In genomic region chr2:85663684-85664565, GRCh38 we compare ENCODE assay signal across 22 cellular contexts. TPM values are rescaled to one million over a fixed set of nuclear protein-coding genes. Genes with fewer than 3 reads are reported as not detected.
"Had no signal": no experiment of that assay in that cellular context is flagged by ENCODE, and none has a peak within 500 bp of the region (broad histone marks: within the 10 kb centered on the region; RNA-seq: fewer than 3 reads in every experiment).

No MANE protein-coding gene starts in this region.

- H2AFZ ChIP-seq: hepatocyte had no signal

- H3K4me2 ChIP-seq: hepatocyte, SK-N-SH had no signal

- H3K4me3 ChIP-seq: coronary artery, hepatocyte, suprapubic skin had no signal

- DNase-seq: activated CD4-positive, alpha-beta memory T cell treated with anti-CD3 and anti-CD28 coated beads for 36 hours; activated CD8-positive, alpha-beta memory T cell treated with anti-CD3 and anti-CD28 coated beads, Interleukin-2, amount 10 ng/mL, durations not matched to agents 7 days and 5 days; activated gamma-delta T cell; activated naive CD8-positive, alpha-beta T cell treated with anti-CD3 and anti-CD28 coated beads, Interleukin-2, amount 10 ng/mL, durations not matched to agents 7 days and 5 days; activated T-cell treated with anti-CD3 and anti-CD28 coated beads, Interleukin-2, amount 50 U/mL, for 24 hours; retina; SK-N-SH; small intestine; stimulated activated CD4-positive, alpha-beta T cell treated with anti-CD3 and anti-CD28 coated beads, Interleukin-4, amount 100 ng/mL, for 24 hours; stimulated activated naive CD8-positive, alpha-beta T cell treated with anti-CD3 and anti-CD28 coated beads, Interleukin-15, Interleukin-2, amounts not matched to agents 100 U/mL and 50 U/mL, for 24 hours; T-cell; T1000 had no signal

- H3K9me3 ChIP-seq: neutrophil, SK-N-SH, suprapubic skin had no signal

- H3K9ac ChIP-seq: SK-N-SH had no signal

- H3K36me3 Mint-ChIP-seq: activated naive CD8-positive, alpha-beta T cell treated with anti-CD3 and anti-CD28 coated beads, Interleukin-2, amount 10 ng/mL, durations not matched to agents 7 days and 5 days; brain; type B pancreatic cell had no signal

- H3K27me3 Mint-ChIP-seq: activated CD4-positive, alpha-beta memory T cell treated with anti-CD3 and anti-CD28 coated beads for 36 hours; activated CD8-positive, alpha-beta memory T cell treated with anti-CD3 and anti-CD28 coated beads, Interleukin-2, amount 10 ng/mL, durations not matched to agents 7 days and 5 days; activated naive CD8-positive, alpha-beta T cell treated with anti-CD3 and anti-CD28 coated beads, Interleukin-2, amount 10 ng/mL, durations not matched to agents 7 days and 5 days; activated T-cell treated with anti-CD3 and anti-CD28 coated beads, Interleukin-2, amount 50 U/mL, for 24 hours; brain; central memory CD8-positive, alpha-beta T cell; type B pancreatic cell had no signal

- H3K9me3 Mint-ChIP-seq: activated CD4-positive, alpha-beta memory T cell treated with anti-CD3 and anti-CD28 coated beads for 36 hours; activated naive CD8-positive, alpha-beta T cell treated with anti-CD3 and anti-CD28 coated beads, Interleukin-2, amount 10 ng/mL, durations not matched to agents 7 days and 5 days; activated T-cell treated with anti-CD3 and anti-CD28 coated beads, Interleukin-2, amount 50 U/mL, for 24 hours; brain; central memory CD8-positive, alpha-beta T cell; T-cell; type B pancreatic cell had no signal

- H3K79me2 ChIP-seq: hepatocyte had no signal

- H3K27me3 ChIP-seq: hepatocyte, neutrophil, suprapubic skin had no signal

- H3K27ac ChIP-seq: hepatocyte, neutrophil, suprapubic skin, VCaP had no signal

- H3K4me3 Mint-ChIP-seq: activated CD4-positive, alpha-beta memory T cell treated with anti-CD3 and anti-CD28 coated beads for 36 hours; activated CD8-positive, alpha-beta memory T cell treated with anti-CD3 and anti-CD28 coated beads, Interleukin-2, amount 10 ng/mL, durations not matched to agents 7 days and 5 days; activated naive CD8-positive, alpha-beta T cell treated with anti-CD3 and anti-CD28 coated beads, Interleukin-2, amount 10 ng/mL, durations not matched to agents 7 days and 5 days; activated T-cell treated with anti-CD3 and anti-CD28 coated beads, Interleukin-2, amount 50 U/mL, for 24 hours; brain; central memory CD8-positive, alpha-beta T cell; T-cell; type B pancreatic cell had no signal

- ATAC-seq: activated CD8-positive, alpha-beta memory T cell treated with anti-CD3 and anti-CD28 coated beads, Interleukin-2, amount 10 ng/mL, durations not matched to agents 7 days and 5 days; stimulated activated naive CD8-positive, alpha-beta T cell treated with anti-CD3 and anti-CD28 coated beads, Interleukin-15, Interleukin-2, amounts not matched to agents 100 U/mL and 50 U/mL, for 24 hours had no signal

- H3K4me1 Mint-ChIP-seq: brain; central memory CD8-positive, alpha-beta T cell had no signal

- H3K27ac Mint-ChIP-seq: activated CD4-positive, alpha-beta memory T cell treated with anti-CD3 and anti-CD28 coated beads for 36 hours; activated CD8-positive, alpha-beta memory T cell treated with anti-CD3 and anti-CD28 coated beads, Interleukin-2, amount 10 ng/mL, durations not matched to agents 7 days and 5 days; activated naive CD8-positive, alpha-beta T cell treated with anti-CD3 and anti-CD28 coated beads, Interleukin-2, amount 10 ng/mL, durations not matched to agents 7 days and 5 days; activated T-cell treated with anti-CD3 and anti-CD28 coated beads, Interleukin-2, amount 50 U/mL, for 24 hours; brain; T-cell; type B pancreatic cell had no signal

- FAIRE-seq: keratinocyte, small intestine had no signal

RNA-seq across cellular contexts. Expression of gene SFTPB, which starts 4.1 kb away (rescaled TPM):
- total RNA-seq: activated CD4-positive, alpha-beta memory T cell treated with anti-CD3 and anti-CD28 coated beads for 36 hours; activated CD8-positive, alpha-beta memory T cell treated with anti-CD3 and anti-CD28 coated beads, Interleukin-2, amount 10 ng/mL, durations not matched to agents 7 days and 5 days; activated naive CD8-positive, alpha-beta T cell treated with anti-CD3 and anti-CD28 coated beads, Interleukin-2, amount 10 ng/mL, durations not matched to agents 7 days and 5 days; liver; suprapubic skin had no signal
- polyA plus RNA-seq: keratinocyte, liver, SK-N-SH had no signal

RNA-seq across cellular contexts. Expression of gene GNLY, which starts 30.2 kb away (rescaled TPM):
- total RNA-seq: hepatocyte had no signal
- polyA plus RNA-seq: hepatocyte, keratinocyte, SK-N-SH had no signal
